Comparison of ENCODE assay signal across 26 cellular contexts in genomic region chr4:54209617-54210016, GRCh38.
"Had no signal": no experiment of that assay in that cellular context is flagged by ENCODE, and none has a peak within 500 bp of the region (broad histone marks: within the 10 kb centered on the region; RNA-seq: fewer than 3 reads in every experiment).

No MANE protein-coding gene starts in this region.

- H3K4me1 ChIP-seq: suprapubic skin, testis, thyroid gland, tibial artery, transverse colon, upper lobe of left lung, upper lobe of right lung, uterus had no signal

- H3K27me3 ChIP-seq: suprapubic skin, testis, thyroid gland, tibial nerve, transverse colon, upper lobe of left lung, uterus, vagina had no signal

- H3K9me3 ChIP-seq: stomach, suprapubic skin, testis, thoracic aorta, thyroid gland, tibial artery, tibial nerve, transverse colon, upper lobe of left lung, upper lobe of right lung, uterus, vagina had no signal

- H3K4me3 ChIP-seq: stomach, suprapubic skin, testis, thoracic aorta, thyroid gland, tibial artery, tibial nerve, transverse colon, upper lobe of left lung, upper lobe of right lung, uterus, vagina had no signal

- H3K27ac ChIP-seq: stomach, suprapubic skin, testis, thoracic aorta, thyroid gland, tibial artery, tibial nerve, transverse colon, upper lobe of left lung, upper lobe of right lung, uterus, vagina had no signal

- ATAC-seq: stimulated activated effector memory CD8-positive, alpha-beta T cell treated with anti-CD3 and anti-CD28 coated beads, Interleukin-12 subunit alpha, Interleukin-12 subunit beta, amount 100 ng/mL, for 72 hours; stimulated activated memory B cell treated with anti-CD40 and anti-IgM and Interleukin-4, amounts not matched to agents 10 μg/mL and 1 μg/mL and 100 μg/mL, for 72 hours; stimulated activated naive B cell treated with anti-CD40 and anti-IgM and Interleukin-4, amounts not matched to agents 10 μg/mL and 1 μg/mL and 100 μg/mL, for 72 hours; stimulated activated naive CD8-positive, alpha-beta T cell treated with anti-CD3 and anti-CD28 coated beads, Interleukin-15, amount 100 ng/mL, for 72 hours; stimulated activated naive CD8-positive, alpha-beta T cell treated with anti-CD3 and anti-CD28 coated beads, Interleukin-15, Interleukin-2, amounts not matched to agents 100 U/mL and 50 U/mL, for 24 hours; upper lobe of right lung had no signal

- H3K36me3 ChIP-seq: stomach, suprapubic skin, thoracic aorta, thyroid gland, tibial artery, tibial nerve, transverse colon, upper lobe of left lung, upper lobe of right lung, uterus, vagina had no signal

- DNase-seq: stimulated activated CD4-positive, alpha-beta T cell treated with anti-CD3 and anti-CD28 coated beads, Interleukin-2, amount 100 ng/mL, for 48 hours; stimulated activated CD4-positive, alpha-beta T cell treated with anti-CD3 and anti-CD28 coated beads, Interleukin-4, amount 100 ng/mL, for 1 hour; stimulated activated CD4-positive, alpha-beta T cell treated with anti-CD3 and anti-CD28 coated beads, Interleukin-4, amount 100 ng/mL, for 24 hours; stimulated activated CD4-positive, alpha-beta T cell treated with anti-CD3 and anti-CD28 coated beads, Interleukin-4, amount 100 ng/mL, for 4 hours; stimulated activated CD8-positive, alpha-beta memory T cell treated with anti-CD3 and anti-CD28 coated beads, Interleukin-4, amount 100 ng/mL, for 48 hours; stimulated activated naive B cell treated with anti-CD40 and anti-IgM and Interleukin-4, amounts not matched to agents 10 μg/mL and 1 μg/mL and 100 μg/mL, for 72 hours; stimulated activated naive CD4-positive, alpha-beta T cell; stimulated activated naive CD4-positive, alpha-beta T cell treated with Interleukin-2 at 50 U/mL for 16 hours; stimulated activated naive CD8-positive, alpha-beta T cell treated with anti-CD3 and anti-CD28 coated beads, Interleukin-15, amount 100 ng/mL, for 72 hours; stimulated activated naive CD8-positive, alpha-beta T cell treated with anti-CD3 and anti-CD28 coated beads, Interleukin-15, Interleukin-2, amounts not matched to agents 100 U/mL and 50 U/mL, for 24 hours; stomach; substantia nigra; testis; thyroid gland; tibial artery; transverse colon; trophoblast cell; upper lobe of left lung; upper lobe of right lung; uterus had no signal
